In genomic region chr20:4141616-4142240, GRCh38 we compare ENCODE assay signal across 26 cellular contexts.
"Had no signal": no experiment of that assay in that cellular context is flagged by ENCODE, and none has a peak within 500 bp of the region (broad histone marks: within the 10 kb centered on the region; RNA-seq: fewer than 3 reads in every experiment).

No MANE protein-coding gene starts in this region.

- H3K9ac ChIP-seq: parathyroid adenoma had no signal

- H3K4me3 Mint-ChIP-seq: activated CD4-positive, alpha-beta memory T cell treated with anti-CD3 and anti-CD28 coated beads for 36 hours; activated CD4-positive, alpha-beta T cell treated with anti-CD3 and anti-CD28 coated beads, Interleukin-2, amount 10 ng/mL, durations not matched to agents 24 days and 14 days; activated naive CD4-positive, alpha-beta T cell treated with anti-CD3 and anti-CD28 coated beads, Interleukin-2, amount 50 U/mL, for 24 hours; activated naive CD8-positive, alpha-beta T cell treated with anti-CD3 and anti-CD28 coated beads, Interleukin-2, amount 50 U/mL, for 24 hours; mesothelial cell of epicardium; naive thymus-derived CD4-positive, alpha-beta T cell; stimulated activated naive B cell treated with anti-CD40 and anti-IgM and Interleukin-4, amounts not matched to agents 10 μg/mL and 1 μg/mL and 100 μg/mL, for 72 hours; T-helper 2 cell treated with Interferon-gamma antibody and Interleukin-4, amounts not matched to agents 5 μg/mL and 100 μg/mL, for 36 hours had no signal

- H3K9me3 ChIP-seq: esophagus squamous epithelium, psoas muscle, suprapubic skin, tibial artery had no signal

- DNase-seq: activated CD4-positive, alpha-beta memory T cell treated with anti-CD3 and anti-CD28 coated beads for 36 hours; activated CD4-positive, alpha-beta T cell treated with anti-CD3 and anti-CD28 coated beads, Interleukin-2, amount 10 ng/mL, durations not matched to agents 24 days and 14 days; activated CD4-positive, CD25-positive, alpha-beta regulatory T cell treated with anti-CD3 and anti-CD28 coated beads, Interleukin-2, amount 50 U/mL, for 72 hours; activated CD8-positive, alpha-beta memory T cell treated with anti-CD3 and anti-CD28 coated beads, Interleukin-2, amount 50 U/mL, for 4 hours; activated naive CD8-positive, alpha-beta T cell treated with anti-CD3 and anti-CD28 coated beads, Interleukin-2, amount 50 U/mL, for 24 hours; activated T-cell treated with anti-CD3 and anti-CD28 coated beads, Interleukin-2, amount 50 U/mL, for 1 hour; amygdala; central memory CD4-positive, alpha-beta T cell; effector CD4-positive, alpha-beta T cell; esophagus squamous epithelium; kidney glomerular epithelial cell; left ventricle myocardium inferior; naive thymus-derived CD4-positive, alpha-beta T cell; nucleus accumbens; psoas muscle; stimulated activated CD4-positive, alpha-beta T cell treated with anti-CD3 and anti-CD28 coated beads, Interleukin-2, amount 100 ng/mL, for 24 hours; stimulated activated naive B cell treated with anti-CD40 and anti-IgM and Interleukin-4, amounts not matched to agents 10 μg/mL and 1 μg/mL and 100 μg/mL, for 72 hours; T-helper 1 cell; tibial artery had no signal

- H3K36me3 ChIP-seq: esophagus squamous epithelium, left ventricle myocardium inferior, suprapubic skin, tibial artery had no signal

- H3K9me3 Mint-ChIP-seq: activated CD4-positive, alpha-beta memory T cell treated with anti-CD3 and anti-CD28 coated beads for 36 hours; activated CD4-positive, alpha-beta T cell treated with anti-CD3 and anti-CD28 coated beads, Interleukin-2, amount 10 ng/mL, durations not matched to agents 24 days and 14 days; activated naive CD4-positive, alpha-beta T cell treated with anti-CD3 and anti-CD28 coated beads, Interleukin-2, amount 50 U/mL, for 24 hours; activated naive CD8-positive, alpha-beta T cell treated with anti-CD3 and anti-CD28 coated beads, Interleukin-2, amount 50 U/mL, for 24 hours; mesothelial cell of epicardium; naive thymus-derived CD4-positive, alpha-beta T cell; stimulated activated naive B cell treated with anti-CD40 and anti-IgM and Interleukin-4, amounts not matched to agents 10 μg/mL and 1 μg/mL and 100 μg/mL, for 72 hours; T-helper 2 cell treated with Interferon-gamma antibody and Interleukin-4, amounts not matched to agents 5 μg/mL and 100 μg/mL, for 36 hours had no signal

- H3K4me1 ChIP-seq: esophagus squamous epithelium, left ventricle myocardium inferior, parathyroid adenoma, psoas muscle, suprapubic skin, tibial artery had no signal

- H3K4me3 ChIP-seq: esophagus squamous epithelium, left ventricle myocardium inferior, psoas muscle, smooth muscle cell, suprapubic skin, tibial artery had no signal

- H3K79me2 ChIP-seq: parathyroid adenoma had no signal

- H3K27me3 ChIP-seq: suprapubic skin had no signal

- H3K27ac Mint-ChIP-seq: activated CD4-positive, alpha-beta memory T cell treated with anti-CD3 and anti-CD28 coated beads for 36 hours; activated CD4-positive, alpha-beta T cell treated with anti-CD3 and anti-CD28 coated beads, Interleukin-2, amount 10 ng/mL, durations not matched to agents 24 days and 14 days; activated naive CD4-positive, alpha-beta T cell treated with anti-CD3 and anti-CD28 coated beads, Interleukin-2, amount 50 U/mL, for 24 hours; activated naive CD8-positive, alpha-beta T cell treated with anti-CD3 and anti-CD28 coated beads, Interleukin-2, amount 50 U/mL, for 24 hours; mesothelial cell of epicardium; naive thymus-derived CD4-positive, alpha-beta T cell; stimulated activated naive B cell treated with anti-CD40 and anti-IgM and Interleukin-4, amounts not matched to agents 10 μg/mL and 1 μg/mL and 100 μg/mL, for 72 hours; T-helper 2 cell treated with Interferon-gamma antibody and Interleukin-4, amounts not matched to agents 5 μg/mL and 100 μg/mL, for 36 hours had no signal

- H3K4me1 Mint-ChIP-seq: activated naive CD4-positive, alpha-beta T cell treated with anti-CD3 and anti-CD28 coated beads, Interleukin-2, amount 50 U/mL, for 24 hours; activated naive CD8-positive, alpha-beta T cell treated with anti-CD3 and anti-CD28 coated beads, Interleukin-2, amount 50 U/mL, for 24 hours; mesothelial cell of epicardium; naive thymus-derived CD4-positive, alpha-beta T cell; stimulated activated naive B cell treated with anti-CD40 and anti-IgM and Interleukin-4, amounts not matched to agents 10 μg/mL and 1 μg/mL and 100 μg/mL, for 72 hours had no signal

- ATAC-seq: activated naive CD8-positive, alpha-beta T cell treated with anti-CD3 and anti-CD28 coated beads, Interleukin-2, amount 50 U/mL, for 24 hours; naive thymus-derived CD4-positive, alpha-beta T cell; psoas muscle; stimulated activated naive B cell treated with anti-CD40 and anti-IgM and Interleukin-4, amounts not matched to agents 10 μg/mL and 1 μg/mL and 100 μg/mL, for 72 hours had no signal

- H3K4me2 ChIP-seq: smooth muscle cell had no signal

- H2AFZ ChIP-seq: parathyroid adenoma had no signal

- H3K27me3 Mint-ChIP-seq: activated naive CD4-positive, alpha-beta T cell treated with anti-CD3 and anti-CD28 coated beads, Interleukin-2, amount 50 U/mL, for 24 hours had no signal

- H3K27ac ChIP-seq: epithelial cell of prostate, esophagus squamous epithelium, left ventricle myocardium inferior, parathyroid adenoma, psoas muscle, suprapubic skin, tibial artery had no signal

- H3K36me3 Mint-ChIP-seq: activated CD4-positive, alpha-beta memory T cell treated with anti-CD3 and anti-CD28 coated beads for 36 hours; activated naive CD4-positive, alpha-beta T cell treated with anti-CD3 and anti-CD28 coated beads, Interleukin-2, amount 50 U/mL, for 24 hours; mesothelial cell of epicardium; naive thymus-derived CD4-positive, alpha-beta T cell; stimulated activated naive B cell treated with anti-CD40 and anti-IgM and Interleukin-4, amounts not matched to agents 10 μg/mL and 1 μg/mL and 100 μg/mL, for 72 hours had no signal
